ENCODE assay signal across 12 cellular contexts in the genomic region with DNA sequence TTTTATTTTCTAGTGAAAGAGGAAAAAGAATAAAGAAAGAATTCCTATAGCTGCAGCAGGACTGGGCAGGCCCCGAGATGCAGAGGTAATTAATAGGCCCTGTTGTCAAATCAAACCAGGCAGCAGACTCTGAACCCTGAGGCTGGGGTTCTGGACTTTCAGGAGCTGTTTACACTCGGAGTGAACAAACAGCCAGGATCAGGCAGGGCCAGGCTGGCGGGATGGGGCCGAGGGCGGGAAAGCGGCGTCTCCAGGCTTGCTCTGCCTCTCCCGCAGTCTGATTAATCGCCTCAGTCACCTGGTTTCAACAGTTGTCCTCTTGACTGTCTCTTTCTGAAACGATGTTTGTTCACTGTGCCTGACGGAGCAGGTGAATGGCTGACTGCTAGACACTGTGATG.
A peak's percentile ranks its signal among the peaks of the same experiment; 100 is the strongest.
DNase-seq lines count a peak whose midpoint lies in the region; ATAC-seq lines count a peak whose summit lies in the region.
"Had no signal": no experiment of that assay in that cellular context is flagged by ENCODE, and none has a peak within 500 bp of the region (broad histone marks: within the 10 kb centered on the region; RNA-seq: fewer than 3 reads in every experiment).

No MANE protein-coding gene starts in this region.

- no peak for ATAC-seq in HG03159 (IDR thresholded peaks at IDR 0.05; ENCODE audit: unreplicated experiment)
- no peak for ATAC-seq in HG02588 (IDR thresholded peaks at IDR 0.05; ENCODE audit: unreplicated experiment)
- ATAC-seq: stimulated activated naive CD8-positive, alpha-beta T cell treated with anti-CD3 and anti-CD28 coated beads, Interleukin-15, Interleukin-2, amounts not matched to agents 100 U/mL and 50 U/mL, for 24 hours had no signal

- H3K4me1 ChIP-seq in endocrine pancreas (ENCODE audit: control insufficient read depth, insufficient read depth, low read length), result peaks cover 4% of the 10 kb centered on the region
- H3K4me1 ChIP-seq in skeletal muscle satellite cell (ENCODE audit: control insufficient read depth, insufficient read depth, low read length), result no peaks in the 10 kb centered on the region

- H3K9me3 ChIP-seq in endocrine pancreas (ENCODE audit: control insufficient read depth, low read length) (no peaks in the 10 kb centered on the region), skeletal muscle satellite cell (replicated peaks; ENCODE audit: low read length) (no peaks in the 10 kb centered on the region)

- DNase-seq in LHCN-M2 (ENCODE audit: low read depth) (peak; percentile 20), NCI-H510A (lab: John Stamatoyannopoulos, UW) (peak; percentile 52), NCI-H2107 (lab: John Stamatoyannopoulos, UW) (no peak), kidney glomerular epithelial cell (lab: John Stamatoyannopoulos, UW) (no peak)
- DNase-seq: effector CD8-positive, alpha-beta T cell; naive B cell; NCI-H446; stimulated activated naive CD8-positive, alpha-beta T cell treated with anti-CD3 and anti-CD28 coated beads, Interleukin-15, Interleukin-2, amounts not matched to agents 100 U/mL and 50 U/mL, for 24 hours had no signal

- peak overlapping the region; percentile 77 for H3K4me2 ChIP-seq in skeletal muscle satellite cell (ENCODE audit: low read length)

- H3K36me3 ChIP-seq in endocrine pancreas (ENCODE audit: control insufficient read depth, insufficient read depth, low read length) (no peaks in the 10 kb centered on the region), skeletal muscle satellite cell (ENCODE audit: insufficient read depth, low read length) (no peaks in the 10 kb centered on the region)

- H3K4me3 ChIP-seq in endocrine pancreas (ENCODE audit: control insufficient read depth, insufficient read depth, low read length), result no peak overlapping the region
- no peak overlapping the region for H3K4me3 ChIP-seq in skeletal muscle satellite cell (ENCODE audit: low read length)

- H3K27me3 ChIP-seq in endocrine pancreas (ENCODE audit: control insufficient read depth, insufficient read depth, low read length) (no peaks in the 10 kb centered on the region), skeletal muscle satellite cell (ENCODE audit: control insufficient read depth, insufficient read depth, low read length) (peaks cover 3% of the 10 kb centered on the region)

- H3K9ac ChIP-seq in endocrine pancreas (ENCODE audit: control insufficient read depth, insufficient read depth, low read length) (peak overlapping the region; percentile 23), skeletal muscle satellite cell (ENCODE audit: low read depth, low read length) (peak overlapping the region; percentile 68)

Comparison
In these comparisons a context has a peak if more than half of its experiments do, and no peak if none do; other contexts are left out.
1. DNase-seq: peak in LHCN-M2 (single experiment) and NCI-H510A (single experiment); none in NCI-H2107 (single experiment) and kidney glomerular epithelial cell (single experiment).